ENCODE assay signal across 22 cellular contexts in the genomic region with DNA sequence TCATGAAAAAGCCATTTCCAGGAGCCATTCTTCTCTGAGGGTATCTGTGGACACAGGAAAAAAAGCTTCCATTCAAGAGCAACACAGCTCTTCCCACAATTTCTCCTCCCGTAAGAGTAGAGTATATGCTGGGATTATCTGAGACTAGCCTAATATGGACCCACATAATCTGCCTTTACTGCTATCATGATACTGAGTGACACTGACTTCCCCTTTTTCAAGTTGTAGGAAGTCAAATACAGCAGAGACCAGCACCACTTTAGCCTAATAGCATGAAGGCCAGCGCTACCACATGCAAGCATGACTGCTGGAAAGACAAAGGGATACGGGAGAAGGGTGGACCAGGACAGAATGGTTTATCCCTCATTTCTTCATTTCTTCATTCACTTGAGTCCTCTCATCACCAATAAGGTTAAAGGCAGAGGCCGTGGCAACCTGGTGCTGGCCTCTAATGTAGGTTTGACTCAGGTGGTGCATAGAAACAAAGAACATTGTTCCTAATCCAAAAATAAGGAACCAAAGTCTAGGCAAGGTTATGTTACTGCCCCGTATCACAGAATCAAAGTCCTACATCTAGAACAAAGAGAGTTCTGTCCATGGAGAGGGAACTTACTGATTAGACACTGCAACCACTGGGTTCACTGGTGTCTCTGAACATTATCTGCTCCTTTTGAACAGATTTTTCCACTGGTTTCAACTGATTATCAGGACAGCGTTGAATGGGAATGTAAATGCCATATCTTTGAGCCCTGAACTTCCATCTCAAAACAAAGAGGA. TPM values are rescaled to one million over a fixed set of nuclear protein-coding genes. Genes with fewer than 3 reads are reported as not detected.
DNase-seq lines count a peak whose midpoint lies in the region; ATAC-seq, FAIRE-seq and TF ChIP-seq lines count a peak whose summit lies in the region.
"Had no signal": no experiment of that assay in that cellular context is flagged by ENCODE, and none has a peak within 500 bp of the region (broad histone marks: within the 10 kb centered on the region; RNA-seq: fewer than 3 reads in every experiment).

No MANE protein-coding gene starts in this region.

- no peak overlapping the region for H3K4me2 ChIP-seq in HepG2 (ENCODE audit: low read depth, low read length)
- H3K4me2 ChIP-seq in K562 (ENCODE audit: insufficient read depth, low read length): no peak overlapping the region
- H3K4me2 ChIP-seq: A549 had no signal

- H3K79me2 ChIP-seq in HepG2 (ENCODE audit: insufficient read depth, low read length) (no peaks in the 10 kb centered on the region), K562 (ENCODE audit: control insufficient read depth, insufficient read depth, low read length) (no peaks in the 10 kb centered on the region)

- no peak for TF ChIP-seq RAD21 in HepG2 (CRISPR knock-in tag; IDR thresholded peaks at IDR 0.05)
- TF ChIP-seq RAD21 in K562 (CRISPR knock-in tag; conservative IDR thresholded peaks at IDR 0.05 in 1 of 2, IDR thresholded peaks at IDR 0.05 in 1 of 2): no peak

- ATAC-seq in HepG2 (peak; percentile 97), right lobe of liver (no peak), K562 (no peak), GM19324 (IDR thresholded peaks at IDR 0.05; ENCODE audit: low FRiP score, unreplicated experiment) (no peak), GM19397 (IDR thresholded peaks at IDR 0.05; ENCODE audit: unreplicated experiment) (no peak)
- ATAC-seq: A549, Panc1, T-cell had no signal

- DNase-seq in HepG2 (ENCODE audit: low spot score) (peak; percentile 64), right lobe of liver (no peak), NOMO-1 treated with dmso at 0.1 percent for 144 hours (lab: John Stamatoyannopoulos, UW; ENCODE audit: unreplicated experiment) (peak; percentile 10), K562 (ENCODE audit: extremely low read depth in 1 of 4, low spot score in 3 of 4) (no peak), pons (ENCODE audit: low spot score) (peak; percentile 14), NCI-H526 treated with DMSO at 0.1 percent for 48 hours (lab: John Stamatoyannopoulos, UW) (no peak)
- DNase-seq: CD4-positive, alpha-beta memory T cell; GF-D8; NCI-H1105; NCI-H1694; NCI-H2081 treated with DMSO at 0.1 percent for 48 hours; NCI-H446 treated with DMSO at 0.1 percent for 48 hours; NCI-H748 treated with DMSO at 0.1 percent for 48 hours; T-cell had no signal

- intact Hi-C loops in HepG2 (cut with micrococcal nuclease; ENCODE audit: unreplicated experiment) (no loop called here), right lobe of liver (cut with DNase I) (no loop called here), K562 (cut with micrococcal nuclease) (no loop called here)

- TF ChIP-seq EP300 in HepG2 (IDR thresholded peaks at IDR 0.05; ENCODE audit: low read depth in 2 of 2, low read length in 2 of 2): peak in 1 of 2 experiments; percentile 49; a peak in 1 of 4 replicates
- no peak for TF ChIP-seq EP300 in HepG2 (CRISPR knock-in tag; IDR thresholded peaks at IDR 0.05; ENCODE audit: borderline replicate concordance)
- TF ChIP-seq EP300 in K562 (IDR thresholded peaks at IDR 0.05; ENCODE audit: low read length): no peak

- no peak overlapping the region for H3K4me3 ChIP-seq in HepG2 (replicated peaks in 1 of 3; ENCODE audit: insufficient read depth in 1 of 3, low read depth in 2 of 3, low read length in 3 of 3)
- no peak overlapping the region for H3K4me3 ChIP-seq in right lobe of liver
- H3K4me3 ChIP-seq in K562: no peak overlapping the region
- H3K4me3 ChIP-seq: A549, SK-N-MC had no signal

- POLR2A ChIA-PET in HepG2 (lab: Yijun Ruan, JAX): no interaction called here
- POLR2A ChIA-PET in K562 (lab: Yijun Ruan, JAX): no interaction called here

- no peak overlapping the region for H2AFZ ChIP-seq in HepG2 (ENCODE audit: low read length)
- H2AFZ ChIP-seq in K562 (ENCODE audit: low read depth, low read length): no peak overlapping the region

- H4K20me1 ChIP-seq in HepG2 (ENCODE audit: insufficient read depth, low read length): no peaks in the 10 kb centered on the region
- H4K20me1 ChIP-seq in K562 (replicated peaks; ENCODE audit: control insufficient read depth, insufficient read depth, low read length): no peaks in the 10 kb centered on the region

- in situ Hi-C loops in HepG2 (cut with HindIII; ENCODE audit: extremely low pct_ligation_motif_present, low pct_unique_long_range_greater_than_20kb) (no loop called here), K562 (cut with MboI) (no loop called here)

- TF ChIP-seq POLR2A in HepG2 (IDR thresholded peaks at IDR 0.05; ENCODE audit: insufficient read depth in 1 of 2, low read depth in 2 of 2, low read length in 2 of 2) (no peak), right lobe of liver (IDR thresholded peaks at IDR 0.05) (no peak), K562 (conservative IDR thresholded peaks at IDR 0.05) (no peak)

- H3K9me3 ChIP-seq in HepG2 (ENCODE audit: low read length) (no peaks in the 10 kb centered on the region), right lobe of liver (no peaks in the 10 kb centered on the region), K562 (replicated peaks; ENCODE audit: control insufficient read depth, insufficient read depth, low read depth, low read length) (no peaks in the 10 kb centered on the region)
- H3K9me3 ChIP-seq: A549 had no signal

- H3K27ac ChIP-seq in HepG2 (ENCODE audit: extremely low read length, insufficient read depth, low read length) (no peak overlapping the region), right lobe of liver (no peak overlapping the region), K562 (ENCODE audit: extremely low read depth, low read depth, low read length) (no peak overlapping the region)
- H3K27ac ChIP-seq: A549, SK-N-MC had no signal

- FAIRE-seq in HepG2 (lab: Jason Lieb, UNC) (peak; percentile 76), K562 (lab: Jason Lieb, UNC) (no peak)
- FAIRE-seq: A549 had no signal

- WGBS in HepG2 (ENCODE audit: low lambda C conversion rate): 31% methylated on average over 6 of the region's 6 CpGs
- WGBS in right lobe of liver (ENCODE audit: insufficient coverage, low coverage, low lambda C conversion rate, missing lambda C conversion rate): 53% methylated on average over 5 of the region's 6 CpGs
- 38% methylated on average over 6 of the region's 6 CpGs for WGBS in K562 (ENCODE audit: insufficient coverage, low coverage, missing lambda C conversion rate)

- TF ChIP-seq CTCF in HepG2 (CRISPR knock-in tag; IDR thresholded peaks at IDR 0.05): no peak
- no peak for TF ChIP-seq CTCF in right lobe of liver (IDR thresholded peaks at IDR 0.05)
- TF ChIP-seq CTCF in K562 (IDR thresholded peaks at IDR 0.05 in 2 of 3, conservative IDR thresholded peaks at IDR 0.05 in 1 of 3; ENCODE audit: insufficient read depth in 2 of 3, low read depth in 1 of 3, low read length in 3 of 3): no peak

- BruUV-seq in HepG2 (replicated peaks; lab: Mats Ljungman, UMichigan): no TSS peak
- BruUV-seq in K562 (replicated peaks; lab: Mats Ljungman, UMichigan): no TSS peak

- H3K36me3 ChIP-seq in HepG2 (replicated peaks in 1 of 2; ENCODE audit: control insufficient read depth in 1 of 2, insufficient read depth in 2 of 2, low read length in 2 of 2): no peaks in the 10 kb centered on the region
- no peaks in the 10 kb centered on the region for H3K36me3 ChIP-seq in right lobe of liver
- no peaks in the 10 kb centered on the region for H3K36me3 ChIP-seq in K562 (ENCODE audit: control insufficient read depth, insufficient read depth, low read length)

- no peaks in the 10 kb centered on the region for H3K9me1 ChIP-seq in K562 (ENCODE audit: control insufficient read depth, insufficient read depth, low read length)

- CTCF ChIA-PET in HepG2 (lab: Yijun Ruan, JAX; ENCODE audit: low intra/inter-chr PET ratio, low total read pairs): no interaction called here
- CTCF ChIA-PET in K562 (lab: Yijun Ruan, JAX; ENCODE audit: low intra/inter-chr PET ratio): no interaction called here

- H3K4me1 ChIP-seq in HepG2 (ENCODE audit: insufficient read depth, low read length) (peaks cover 23% of the 10 kb centered on the region), right lobe of liver (no peaks in the 10 kb centered on the region), K562 (replicated peaks in 1 of 2; ENCODE audit: control insufficient read depth in 2 of 2, insufficient read depth in 2 of 2, low read length in 2 of 2) (no peaks in the 10 kb centered on the region; a peak in 1 of 5 replicates)
- H3K4me1 ChIP-seq: A549 had no signal

- H3K9ac ChIP-seq in HepG2 (ENCODE audit: insufficient read depth, low read depth, low read length) (no peak overlapping the region), K562 (ENCODE audit: insufficient read depth in 1 of 2, low read depth in 2 of 2, low read length in 2 of 2) (no peak overlapping the region)

- no peaks in the 10 kb centered on the region for H3K27me3 ChIP-seq in HepG2 (ENCODE audit: control insufficient read depth in 1 of 2, insufficient read depth in 2 of 2, low read length in 2 of 2)
- H3K27me3 ChIP-seq in right lobe of liver: no peaks in the 10 kb centered on the region
- no peaks in the 10 kb centered on the region for H3K27me3 ChIP-seq in K562 (ENCODE audit: control insufficient read depth in 2 of 2, insufficient read depth in 2 of 2, low read length in 2 of 2)

RNA-seq across cellular contexts. Expression of a gene that starts 19.9 kb away (rescaled TPM):
- not detected in 2 replicates for total RNA-seq in HepG2 (2016; rRNA removed; fragmentation: Illumina TruSeq; extraction: Trizol)
- not detected in 2 replicates for total RNA-seq in HepG2 (2016; cell fraction: cytosol; rRNA removed; fragmentation: Illumina TruSeq; extraction: Trizol; ENCODE audit: low read depth)
- total RNA-seq in HepG2 (2016; cell fraction: insoluble cytoplasmic fraction; rRNA removed; fragmentation: Illumina TruSeq; extraction: Trizol): not detected in 2 replicates
- total RNA-seq in HepG2 (2016; cell fraction: membrane; rRNA removed; fragmentation: Illumina TruSeq; extraction: Trizol): not detected in 2 replicates
- total RNA-seq in HepG2 (2016; cell fraction: nucleus; rRNA removed; fragmentation: Illumina TruSeq; extraction: Trizol): not detected in 2 replicates
- not detected in 2 replicates for polyA plus RNA-seq in HepG2 (2011; rRNA removed)
- not detected in 2 replicates for polyA plus RNA-seq in HepG2 (2011; cell fraction: cytosol; rRNA removed)
- not detected in 2 replicates for polyA plus RNA-seq in HepG2 (2011; cell fraction: nucleus; rRNA removed)
- not detected in 2 replicates for polyA plus RNA-seq in HepG2 (2012)
- not detected in 2 replicates for polyA plus RNA-seq in HepG2 (2016; cell fraction: cytosol; fragmentation: Illumina TruSeq; extraction: Trizol; ENCODE audit: low read depth)
- not detected in 2 replicates for polyA plus RNA-seq in HepG2 (2016; cell fraction: insoluble cytoplasmic fraction; fragmentation: Illumina TruSeq; extraction: Trizol; ENCODE audit: low read depth)
- not detected in 2 replicates for polyA plus RNA-seq in HepG2 (2016; cell fraction: membrane; fragmentation: Illumina TruSeq; extraction: Trizol; ENCODE audit: low read depth)
- polyA plus RNA-seq in HepG2 (2016; cell fraction: nucleus; fragmentation: Illumina TruSeq; extraction: Trizol; ENCODE audit: insufficient read depth, low read depth): not detected in 2 replicates
- not detected in 2 replicates for polyA minus RNA-seq in HepG2 (2011; rRNA and poly(A)+ RNA removed; ENCODE audit: low replicate concordance)
- polyA minus RNA-seq in HepG2 (2011; cell fraction: cytosol; rRNA and poly(A)+ RNA removed): not detected in 2 replicates
- not detected in 2 replicates for polyA minus RNA-seq in HepG2 (2011; cell fraction: nucleus; rRNA and poly(A)+ RNA removed)
- total RNA-seq in right lobe of liver: not detected
- not detected in 2 replicates for total RNA-seq in K562 (2011; cell fraction: chromatin; rRNA removed; ENCODE audit: low replicate concordance)
- not detected in 2 replicates for total RNA-seq in K562 (2011; cell fraction: nucleolus; rRNA removed)
- not detected in 2 replicates for total RNA-seq in K562 (2011; cell fraction: nucleoplasm; rRNA removed)
- not detected in 2 replicates for total RNA-seq in K562 (2014; rRNA removed)
- not detected in 2 replicates for total RNA-seq in K562 (2014; rRNA removed; fragmentation: Illumina TruSeq; extraction: Trizol)
- not detected in 2 replicates for total RNA-seq in K562 (2015; rRNA removed; fragmentation: Illumina TruSeq; extraction: Trizol)
- total RNA-seq in K562 (2021): not detected in 2 replicates
- not detected in 2 replicates for polyA plus RNA-seq in K562 (2011; rRNA removed)
- polyA plus RNA-seq in K562 (2011; cell fraction: cytosol; rRNA removed): not detected in 2 replicates
- polyA plus RNA-seq in K562 (2011; cell fraction: nucleus; rRNA removed): not detected in 2 replicates
- 0.12 and 0.15 TPM in 2 replicates for polyA plus RNA-seq in K562 (2012)
- polyA plus RNA-seq in K562 (2014; fragmentation: Illumina TruSeq; extraction: Trizol): not detected in 2 replicates
- under 1 TPM; 0.06 to 0.21 TPM for polyA plus RNA-seq in K562 (2014; fragmentation: Nextera tagmentation; extraction: Ambion mirVana)
- polyA plus RNA-seq in K562 (2014; rRNA removed): not detected in 2 replicates
- not detected in 2 replicates for polyA minus RNA-seq in K562 (2011; rRNA and poly(A)+ RNA removed)
- not detected in 2 replicates for polyA minus RNA-seq in K562 (2011; cell fraction: cytosol; rRNA and poly(A)+ RNA removed)
- polyA minus RNA-seq in K562 (2011; cell fraction: nucleus; rRNA and poly(A)+ RNA removed): 0.40 TPM in 1 of 2 replicates, not detected in the other
- total RNA-seq: CD4-positive, alpha-beta memory T cell; H4; M059J; T-cell had no signal
- polyA plus RNA-seq: A549; BJ; CD4-positive, alpha-beta memory T cell had no signal

RNA-seq across cellular contexts. Expression of a gene that starts 26.1 kb away (rescaled TPM):
- total RNA-seq in HepG2 (2016; rRNA removed; fragmentation: Illumina TruSeq; extraction: Trizol) (not detected in 2 replicates), right lobe of liver (not detected), K562 (2014; rRNA removed) (not detected in 2 replicates), K562 (2014; rRNA removed; fragmentation: Illumina TruSeq; extraction: Trizol) (not detected in 2 replicates), K562 (2015; rRNA removed; fragmentation: Illumina TruSeq; extraction: Trizol) (not detected in 2 replicates), K562 (2021) (not detected in 2 replicates)
- total RNA-seq in HepG2 (2016; cell fraction: cytosol; rRNA removed; fragmentation: Illumina TruSeq; extraction: Trizol; ENCODE audit: low read depth): not detected in 2 replicates
- total RNA-seq in HepG2 (2016; cell fraction: insoluble cytoplasmic fraction; rRNA removed; fragmentation: Illumina TruSeq; extraction: Trizol): not detected in 2 replicates
- total RNA-seq in HepG2 (2016; cell fraction: membrane; rRNA removed; fragmentation: Illumina TruSeq; extraction: Trizol): not detected in 2 replicates
- not detected in 2 replicates for total RNA-seq in HepG2 (2016; cell fraction: nucleus; rRNA removed; fragmentation: Illumina TruSeq; extraction: Trizol)
- polyA plus RNA-seq in HepG2 (2011; rRNA removed) (not detected in 2 replicates), K562 (2011; rRNA removed) (not detected in 2 replicates), K562 (2014; fragmentation: Illumina TruSeq; extraction: Trizol) (not detected in 2 replicates), K562 (2014; fragmentation: Nextera tagmentation; extraction: Ambion mirVana) (under 1 TPM; 0.08 to 0.55 TPM), K562 (2014; rRNA removed) (not detected in 2 replicates)
- not detected in 2 replicates for polyA plus RNA-seq in HepG2 (2011; cell fraction: cytosol; rRNA removed)
- not detected in 2 replicates for polyA plus RNA-seq in HepG2 (2011; cell fraction: nucleus; rRNA removed)
- polyA plus RNA-seq in HepG2 (2012): not detected in 2 replicates
- not detected in 2 replicates for polyA plus RNA-seq in HepG2 (2016; cell fraction: cytosol; fragmentation: Illumina TruSeq; extraction: Trizol; ENCODE audit: low read depth)
- polyA plus RNA-seq in HepG2 (2016; cell fraction: insoluble cytoplasmic fraction; fragmentation: Illumina TruSeq; extraction: Trizol; ENCODE audit: low read depth): not detected in 2 replicates
- not detected in 2 replicates for polyA plus RNA-seq in HepG2 (2016; cell fraction: membrane; fragmentation: Illumina TruSeq; extraction: Trizol; ENCODE audit: low read depth)
- not detected in 2 replicates for polyA plus RNA-seq in HepG2 (2016; cell fraction: nucleus; fragmentation: Illumina TruSeq; extraction: Trizol; ENCODE audit: insufficient read depth, low read depth)
- 1.2 TPM in 1 of 2 replicates, not detected in the other for polyA minus RNA-seq in HepG2 (2011; rRNA and poly(A)+ RNA removed; ENCODE audit: low replicate concordance)
- not detected in 2 replicates for polyA minus RNA-seq in HepG2 (2011; cell fraction: cytosol; rRNA and poly(A)+ RNA removed)
- not detected in 2 replicates for polyA minus RNA-seq in HepG2 (2011; cell fraction: nucleus; rRNA and poly(A)+ RNA removed)
- total RNA-seq in K562 (2011; cell fraction: chromatin; rRNA removed; ENCODE audit: low replicate concordance): 0.07 TPM in 1 of 2 replicates, not detected in the other
- total RNA-seq in K562 (2011; cell fraction: nucleolus; rRNA removed): not detected in 2 replicates
- total RNA-seq in K562 (2011; cell fraction: nucleoplasm; rRNA removed): not detected in 2 replicates
- polyA plus RNA-seq in K562 (2011; cell fraction: cytosol; rRNA removed): not detected in 2 replicates
- not detected in 2 replicates for polyA plus RNA-seq in K562 (2011; cell fraction: nucleus; rRNA removed)
- polyA plus RNA-seq in K562 (2012): 0.16 and 0.51 TPM in 2 replicates
- polyA minus RNA-seq in K562 (2011; rRNA and poly(A)+ RNA removed): 0.03 TPM in 1 of 2 replicates, not detected in the other
- polyA minus RNA-seq in K562 (2011; cell fraction: cytosol; rRNA and poly(A)+ RNA removed): not detected in 2 replicates
- polyA minus RNA-seq in K562 (2011; cell fraction: nucleus; rRNA and poly(A)+ RNA removed): 0.11 and 0.13 TPM in 2 replicates
- total RNA-seq: CD4-positive, alpha-beta memory T cell; H4; M059J; T-cell had no signal
- polyA plus RNA-seq: A549; BJ; CD4-positive, alpha-beta memory T cell had no signal

RNA-seq across cellular contexts. Expression of a gene that starts 44.4 kb away (rescaled TPM):
- total RNA-seq in HepG2 (2016; rRNA removed; fragmentation: Illumina TruSeq; extraction: Trizol) (not detected in 2 replicates), right lobe of liver (not detected), K562 (2014; rRNA removed) (not detected in 2 replicates), K562 (2014; rRNA removed; fragmentation: Illumina TruSeq; extraction: Trizol) (not detected in 2 replicates), K562 (2015; rRNA removed; fragmentation: Illumina TruSeq; extraction: Trizol) (not detected in 2 replicates), K562 (2021) (not detected in 2 replicates)
- total RNA-seq in HepG2 (2016; cell fraction: cytosol; rRNA removed; fragmentation: Illumina TruSeq; extraction: Trizol; ENCODE audit: low read depth): not detected in 2 replicates
- not detected in 2 replicates for total RNA-seq in HepG2 (2016; cell fraction: insoluble cytoplasmic fraction; rRNA removed; fragmentation: Illumina TruSeq; extraction: Trizol)
- not detected in 2 replicates for total RNA-seq in HepG2 (2016; cell fraction: membrane; rRNA removed; fragmentation: Illumina TruSeq; extraction: Trizol)
- total RNA-seq in HepG2 (2016; cell fraction: nucleus; rRNA removed; fragmentation: Illumina TruSeq; extraction: Trizol): not detected in 2 replicates
- polyA plus RNA-seq in HepG2 (2011; rRNA removed) (not detected in 2 replicates), K562 (2011; rRNA removed) (not detected in 2 replicates), K562 (2014; fragmentation: Illumina TruSeq; extraction: Trizol) (not detected in 2 replicates), K562 (2014; fragmentation: Nextera tagmentation; extraction: Ambion mirVana) (under 1 TPM in 1 of 2 experiments, not detected in 1; 0.56 TPM), K562 (2014; rRNA removed) (not detected in 2 replicates)
- not detected in 2 replicates for polyA plus RNA-seq in HepG2 (2011; cell fraction: cytosol; rRNA removed)
- polyA plus RNA-seq in HepG2 (2011; cell fraction: nucleus; rRNA removed): not detected in 2 replicates
- not detected in 2 replicates for polyA plus RNA-seq in HepG2 (2012)
- polyA plus RNA-seq in HepG2 (2016; cell fraction: cytosol; fragmentation: Illumina TruSeq; extraction: Trizol; ENCODE audit: low read depth): not detected in 2 replicates
- polyA plus RNA-seq in HepG2 (2016; cell fraction: insoluble cytoplasmic fraction; fragmentation: Illumina TruSeq; extraction: Trizol; ENCODE audit: low read depth): not detected in 2 replicates
- not detected in 2 replicates for polyA plus RNA-seq in HepG2 (2016; cell fraction: membrane; fragmentation: Illumina TruSeq; extraction: Trizol; ENCODE audit: low read depth)
- polyA plus RNA-seq in HepG2 (2016; cell fraction: nucleus; fragmentation: Illumina TruSeq; extraction: Trizol; ENCODE audit: insufficient read depth, low read depth): not detected in 2 replicates
- not detected in 2 replicates for polyA minus RNA-seq in HepG2 (2011; rRNA and poly(A)+ RNA removed; ENCODE audit: low replicate concordance)
- polyA minus RNA-seq in HepG2 (2011; cell fraction: cytosol; rRNA and poly(A)+ RNA removed): not detected in 2 replicates
- not detected in 2 replicates for polyA minus RNA-seq in HepG2 (2011; cell fraction: nucleus; rRNA and poly(A)+ RNA removed)
- not detected in 2 replicates for total RNA-seq in K562 (2011; cell fraction: chromatin; rRNA removed; ENCODE audit: low replicate concordance)
- not detected in 2 replicates for total RNA-seq in K562 (2011; cell fraction: nucleolus; rRNA removed)
- total RNA-seq in K562 (2011; cell fraction: nucleoplasm; rRNA removed): not detected in 2 replicates
- not detected in 2 replicates for polyA plus RNA-seq in K562 (2011; cell fraction: cytosol; rRNA removed)
- polyA plus RNA-seq in K562 (2011; cell fraction: nucleus; rRNA removed): not detected in 2 replicates
- 0.14 TPM in 1 of 2 replicates, not detected in the other for polyA plus RNA-seq in K562 (2012)
- not detected in 2 replicates for polyA minus RNA-seq in K562 (2011; rRNA and poly(A)+ RNA removed)
- not detected in 2 replicates for polyA minus RNA-seq in K562 (2011; cell fraction: cytosol; rRNA and poly(A)+ RNA removed)
- polyA minus RNA-seq in K562 (2011; cell fraction: nucleus; rRNA and poly(A)+ RNA removed): not detected in 2 replicates
- total RNA-seq: CD4-positive, alpha-beta memory T cell; H4; M059J; T-cell had no signal
- polyA plus RNA-seq: A549; BJ; CD4-positive, alpha-beta memory T cell had no signal

RNA-seq across cellular contexts. Expression of a gene that starts 59.0 kb away (rescaled TPM):
- total RNA-seq in HepG2 (2016; rRNA removed; fragmentation: Illumina TruSeq; extraction: Trizol) (not detected in 2 replicates), right lobe of liver (not detected), K562 (2014; rRNA removed) (not detected in 2 replicates), K562 (2014; rRNA removed; fragmentation: Illumina TruSeq; extraction: Trizol) (not detected in 2 replicates), K562 (2015; rRNA removed; fragmentation: Illumina TruSeq; extraction: Trizol) (not detected in 2 replicates), K562 (2021) (not detected in 2 replicates)
- not detected in 2 replicates for total RNA-seq in HepG2 (2016; cell fraction: cytosol; rRNA removed; fragmentation: Illumina TruSeq; extraction: Trizol; ENCODE audit: low read depth)
- total RNA-seq in HepG2 (2016; cell fraction: insoluble cytoplasmic fraction; rRNA removed; fragmentation: Illumina TruSeq; extraction: Trizol): not detected in 2 replicates
- not detected in 2 replicates for total RNA-seq in HepG2 (2016; cell fraction: membrane; rRNA removed; fragmentation: Illumina TruSeq; extraction: Trizol)
- total RNA-seq in HepG2 (2016; cell fraction: nucleus; rRNA removed; fragmentation: Illumina TruSeq; extraction: Trizol): not detected in 2 replicates
- polyA plus RNA-seq in HepG2 (2011; rRNA removed) (not detected in 2 replicates), K562 (2011; rRNA removed) (not detected in 2 replicates), K562 (2014; fragmentation: Illumina TruSeq; extraction: Trizol) (not detected in 2 replicates), K562 (2014; fragmentation: Nextera tagmentation; extraction: Ambion mirVana) (under 1 TPM in 1 of 2 experiments, not detected in 1; 0.13 TPM), K562 (2014; rRNA removed) (not detected in 2 replicates)
- polyA plus RNA-seq in HepG2 (2011; cell fraction: cytosol; rRNA removed): not detected in 2 replicates
- not detected in 2 replicates for polyA plus RNA-seq in HepG2 (2011; cell fraction: nucleus; rRNA removed)
- polyA plus RNA-seq in HepG2 (2012): not detected in 2 replicates
- not detected in 2 replicates for polyA plus RNA-seq in HepG2 (2016; cell fraction: cytosol; fragmentation: Illumina TruSeq; extraction: Trizol; ENCODE audit: low read depth)
- not detected in 2 replicates for polyA plus RNA-seq in HepG2 (2016; cell fraction: insoluble cytoplasmic fraction; fragmentation: Illumina TruSeq; extraction: Trizol; ENCODE audit: low read depth)
- not detected in 2 replicates for polyA plus RNA-seq in HepG2 (2016; cell fraction: membrane; fragmentation: Illumina TruSeq; extraction: Trizol; ENCODE audit: low read depth)
- polyA plus RNA-seq in HepG2 (2016; cell fraction: nucleus; fragmentation: Illumina TruSeq; extraction: Trizol; ENCODE audit: insufficient read depth, low read depth): not detected in 2 replicates
- polyA minus RNA-seq in HepG2 (2011; rRNA and poly(A)+ RNA removed; ENCODE audit: low replicate concordance): not detected in 2 replicates
- polyA minus RNA-seq in HepG2 (2011; cell fraction: cytosol; rRNA and poly(A)+ RNA removed): not detected in 2 replicates
- not detected in 2 replicates for polyA minus RNA-seq in HepG2 (2011; cell fraction: nucleus; rRNA and poly(A)+ RNA removed)
- total RNA-seq in K562 (2011; cell fraction: chromatin; rRNA removed; ENCODE audit: low replicate concordance): not detected in 2 replicates
- not detected in 2 replicates for total RNA-seq in K562 (2011; cell fraction: nucleolus; rRNA removed)
- not detected in 2 replicates for total RNA-seq in K562 (2011; cell fraction: nucleoplasm; rRNA removed)
- polyA plus RNA-seq in K562 (2011; cell fraction: cytosol; rRNA removed): not detected in 2 replicates
- not detected in 2 replicates for polyA plus RNA-seq in K562 (2011; cell fraction: nucleus; rRNA removed)
- 0.07 TPM in 1 of 2 replicates, not detected in the other for polyA plus RNA-seq in K562 (2012)
- polyA minus RNA-seq in K562 (2011; rRNA and poly(A)+ RNA removed): not detected in 2 replicates
- not detected in 2 replicates for polyA minus RNA-seq in K562 (2011; cell fraction: cytosol; rRNA and poly(A)+ RNA removed)
- polyA minus RNA-seq in K562 (2011; cell fraction: nucleus; rRNA and poly(A)+ RNA removed): not detected in 2 replicates
- total RNA-seq: CD4-positive, alpha-beta memory T cell; H4; M059J; T-cell had no signal
- polyA plus RNA-seq: A549; BJ; CD4-positive, alpha-beta memory T cell had no signal

Comparison
In these comparisons a context has a peak if more than half of its experiments do, and no peak if none do; other contexts are left out.
1. DNase-seq: peak in HepG2 (single experiment), NOMO-1 treated with dmso at 0.1 percent for 144 hours (single experiment) and pons (single experiment); none in right lobe of liver (0 of 3), K562 (0 of 4) and NCI-H526 treated with DMSO at 0.1 percent for 48 hours (single experiment).